9 cellular contexts compared by ENCODE assay signal in genomic region chr7:139771001-139771956, GRCh38. TPM values are rescaled to one million over a fixed set of nuclear protein-coding genes. Genes with fewer than 3 reads are reported as not detected.
A peak's percentile ranks its signal among the peaks of the same experiment; 100 is the strongest.
DNase-seq lines count a peak whose midpoint lies in the region; ATAC-seq, FAIRE-seq and TF ChIP-seq lines count a peak whose summit lies in the region.
"Had no signal": no experiment of that assay in that cellular context is flagged by ENCODE, and none has a peak within 500 bp of the region (broad histone marks: within the 10 kb centered on the region; RNA-seq: fewer than 3 reads in every experiment).

No MANE protein-coding gene starts in this region.

- H4K20me1 ChIP-seq in H1 (replicated peaks in 1 of 2; ENCODE audit: control insufficient read depth in 1 of 2, insufficient read depth in 2 of 2, low read length in 2 of 2): peaks cover 0 to 5% of the 10 kb centered on the region in 2 experiments

- no peak overlapping the region for H3K18ac ChIP-seq in H1 (ENCODE audit: extremely low read depth, low read length)

- no peak overlapping the region for H2BK15ac ChIP-seq in H1 (ENCODE audit: low read length)

- H3K14ac ChIP-seq in H1 (ENCODE audit: insufficient read length): no peak overlapping the region

- ATAC-seq in GM19455 (IDR thresholded peaks at IDR 0.05; ENCODE audit: unreplicated experiment) (no peak), HG02885 (IDR thresholded peaks at IDR 0.05; ENCODE audit: poor library complexity, unreplicated experiment) (no peak)
- ATAC-seq: gastrocnemius medialis had no signal

- H3K4ac ChIP-seq in H1 (replicated peaks; ENCODE audit: insufficient read length, low read depth, low read length): no peak overlapping the region

- H2AFZ ChIP-seq in H1 (ENCODE audit: low read length): no peak overlapping the region

- 87% methylated on average over 15 of the region's 15 CpGs; no CpG with 5 or more reads in 1 of the 2 experiments for WGBS in H1 (ENCODE audit: extremely low coverage in 1 of 2, insufficient coverage in 1 of 2, insufficient read length in 1 of 2, insufficient replicate concordance in 2 of 2, low coverage in 1 of 2, low lambda C conversion rate in 2 of 2, missing lambda C conversion rate in 1 of 2), 2 experiments

- no peak for TF ChIP-seq EP300 in H1 (IDR thresholded peaks at IDR 0.05; ENCODE audit: borderline replicate concordance in 1 of 2, low read depth in 2 of 2, low read length in 2 of 2)

- TF ChIP-seq POLR2A in H1 (IDR thresholded peaks at IDR 0.05; ENCODE audit: control extremely low read depth in 1 of 2, low read depth in 2 of 2, low read length in 2 of 2): no peak

- TF ChIP-seq CTCF in H1 (IDR thresholded peaks at IDR 0.05; ENCODE audit: control extremely low read depth in 1 of 3, insufficient read depth in 1 of 3, low read depth in 1 of 3, low read length in 3 of 3): no peak

- TF ChIP-seq RAD21 in H1 (IDR thresholded peaks at IDR 0.05 in 1 of 2, conservative IDR thresholded peaks at IDR 0.05 in 1 of 2; ENCODE audit: low read depth in 2 of 2, low read length in 2 of 2): no peak

- no peak overlapping the region for H2BK12ac ChIP-seq in H1 (ENCODE audit: low read depth, low read length)

- no peak overlapping the region for H4K8ac ChIP-seq in H1 (ENCODE audit: extremely low read depth, insufficient read depth, low read length)

- H3K79me1 ChIP-seq in H1 (ENCODE audit: low read depth, low read length): peaks cover 12% of the 10 kb centered on the region

- POLR2A ChIA-PET in H1 (lab: Charles Lee; ENCODE audit: partially characterized antibody): interaction anchor here (0.6 to 3.8 kb wide), 3 partner anchors 10 to 936 kb away, joined by 3 to 8 read pairs (median 3); no protein-coding TSS in a partner anchor

- H3K4me1 ChIP-seq in SJSA1 (replicated peaks): peaks cover 47% of the 10 kb centered on the region
- H3K4me1 ChIP-seq in H1 (replicated peaks in 1 of 4; ENCODE audit: control insufficient read depth in 3 of 4, insufficient read depth in 4 of 4, low read length in 3 of 4): peaks cover 0 to 4% (median 0%) of the 10 kb centered on the region in 4 experiments; a peak in 3 of 7 replicates

- H3K27me3 ChIP-seq in SJSA1 (replicated peaks) (no peaks in the 10 kb centered on the region), H1 (replicated peaks in 1 of 4; ENCODE audit: control insufficient read depth in 3 of 4, extremely low read depth in 1 of 4, insufficient read depth in 3 of 4, low read length in 3 of 4) (peaks cover 0 to 4% (median under 1%) of the 10 kb centered on the region in 4 experiments; a peak in 5 of 7 replicates)
- H3K27me3 ChIP-seq: gastrocnemius medialis had no signal

- no peaks in the 10 kb centered on the region for H3K23me2 ChIP-seq in H1 (ENCODE audit: low read depth, low read length)

- FAIRE-seq in H1 (lab: Jason Lieb, UNC): no peak

- H3K79me2 ChIP-seq in H1 (ENCODE audit: control insufficient read depth in 1 of 2, insufficient read depth in 2 of 2, low read length in 2 of 2): peaks cover 0 to 58% of the 10 kb centered on the region in 2 experiments; a peak in 3 of 4 replicates

- no peak overlapping the region for H2BK5ac ChIP-seq in H1 (ENCODE audit: low read depth, low read length)

- DNase-seq in H4 (ENCODE audit: low spot score): peak; percentile 56
- peak; percentile 47 to 72 for DNase-seq in SJSA1 (ENCODE audit: low read depth in 1 of 2, low spot score in 2 of 2)
- DNase-seq in H1 (ENCODE audit: low read depth in 1 of 2, low spot score in 2 of 2): no peak
- DNase-seq in renal cortical epithelial cell (ENCODE audit: low read depth): peak; percentile 85
- no peak for DNase-seq in NCI-H1105 (lab: John Stamatoyannopoulos, UW)
- no peak for DNase-seq in nucleus accumbens (lab: John Stamatoyannopoulos, UW)
- DNase-seq: gastrocnemius medialis had no signal

- no peak overlapping the region for H2BK20ac ChIP-seq in H1 (ENCODE audit: low read length)

- H3K4me2 ChIP-seq in H1 (ENCODE audit: insufficient read depth in 1 of 2, low read depth in 2 of 2, low read length in 2 of 2): no peak overlapping the region

- H2BK120ac ChIP-seq in H1 (replicated peaks; ENCODE audit: low read depth, low read length): no peak overlapping the region

- no peak overlapping the region for H4K5ac ChIP-seq in H1 (ENCODE audit: insufficient read length, low read depth, low read length)

- H2AK5ac ChIP-seq in H1 (ENCODE audit: low read depth, low read length): no peak overlapping the region

- no peak overlapping the region for H4K91ac ChIP-seq in H1 (replicated peaks; ENCODE audit: insufficient read length, low read length)

- H3K4me3 ChIP-seq in SJSA1 (no peak overlapping the region), H1 (ENCODE audit: extremely low read depth in 1 of 4, insufficient read depth in 2 of 4, low read depth in 3 of 4, low read length in 4 of 4) (no peak overlapping the region)
- H3K4me3 ChIP-seq: gastrocnemius medialis had no signal

- no peak overlapping the region for H3K9ac ChIP-seq in H1 (replicated peaks in 1 of 4; ENCODE audit: extremely low read depth in 1 of 4, low read depth in 3 of 4, low read length in 3 of 4)

- H3K27ac ChIP-seq in SJSA1 (peak overlapping the region; percentile 66), H1 (ENCODE audit: low read depth, low read length) (no peak overlapping the region)
- H3K27ac ChIP-seq: gastrocnemius medialis had no signal

- no peaks in the 10 kb centered on the region for H3K9me3 ChIP-seq in SJSA1 (replicated peaks)
- H3K9me3 ChIP-seq in H1 (ENCODE audit: insufficient read depth in 2 of 2, low read depth in 1 of 2, low read length in 1 of 2): no peaks in the 10 kb centered on the region
- H3K9me3 ChIP-seq: gastrocnemius medialis had no signal

- H3K56ac ChIP-seq in H1 (replicated peaks; ENCODE audit: insufficient read length, low read depth, low read length): no peak overlapping the region

- no peak overlapping the region for H3K23ac ChIP-seq in H1 (ENCODE audit: insufficient read length)

- H3K36me3 ChIP-seq in SJSA1 (peaks cover 26% of the 10 kb centered on the region), H1 (ENCODE audit: control insufficient read depth in 2 of 4, insufficient read depth in 4 of 4, low read length in 3 of 4) (no peaks in the 10 kb centered on the region)

- CTCF ChIA-PET in H1 (lab: Charles Lee; ENCODE audit: partially characterized antibody): interaction anchor here (0.9 to 1.8 kb wide), 5 partner anchors 10 to 235 kb away, joined by 3 to 4 read pairs (median 4); no protein-coding TSS in a partner anchor

TF ChIP-seq in H1, 55 proteins besides CTCF, POLR2A, EP300 and RAD21:
- TF ChIP-seq RNF2 (IDR thresholded peaks at IDR 0.05; ENCODE audit: borderline replicate concordance, low read depth, low read length, missing control alignments, poor library complexity, severe bottlenecking): no peak
- TF ChIP-seq CEBPB (IDR thresholded peaks at IDR 0.05; ENCODE audit: low read depth, low read length): peak; percentile 12; the same call in 1 of the 2 replicates
- TF ChIP-seq SP4 (IDR thresholded peaks at IDR 0.05; ENCODE audit: low read length): no peak
- TF ChIP-seq TAF1 (IDR thresholded peaks at IDR 0.05; ENCODE audit: low read depth, low read length): no peak
- no peak for TF ChIP-seq ASH2L (IDR thresholded peaks at IDR 0.05; ENCODE audit: low read length)
- no peak for TF ChIP-seq CBX8 (IDR thresholded peaks at IDR 0.05; ENCODE audit: borderline replicate concordance, low read depth, low read length)
- TF ChIP-seq USF2 (IDR thresholded peaks at IDR 0.05; ENCODE audit: low read length): no peak
- no peak for TF ChIP-seq KDM4A (IDR thresholded peaks at IDR 0.05; ENCODE audit: low read depth, low read length, severe bottlenecking)
- no peak for TF ChIP-seq RXRA (IDR thresholded peaks at IDR 0.05; ENCODE audit: insufficient read depth, low read depth, low read length)

RNA-seq across cellular contexts. Expression of gene HIPK2, which starts 6.5 kb away (rescaled TPM):
- total RNA-seq in H4 (2014; rRNA removed; shearing (Covaris generic)): 12.5 and 15.4 TPM in 2 replicates
- 6.8 and 10.9 TPM in 2 replicates for total RNA-seq in SJSA1 (2014; rRNA removed; shearing (Covaris generic))
- total RNA-seq in H1 (2021; fragmentation: NEBNext Ultra II Directional; extraction: Animal tissue kit (Norgen Biotek cat#: 25700)): 24.3 and 24.4 TPM in 2 replicates
- 8.3 and 10.0 TPM in 2 replicates for polyA plus RNA-seq in H1 (2011; rRNA removed)
- 4.9 TPM for polyA plus RNA-seq in H1 (2011; cell fraction: cytosol; rRNA removed)
- 18.0 TPM for polyA plus RNA-seq in H1 (2011; cell fraction: nucleus; rRNA removed)
- polyA plus RNA-seq in H1 (2012, experiment 1 of 2): 7.7 to 10.0 TPM (median 8.5 TPM) in 4 replicates
- polyA plus RNA-seq in H1 (2012, experiment 2 of 2): 1.1 TPM
- 9.4 TPM for polyA plus RNA-seq in H1 (2013, experiment 1 of 2)
- 8.2 TPM for polyA plus RNA-seq in H1 (2013, experiment 2 of 2)
- 21.8 and 24.1 TPM in 2 replicates for polyA minus RNA-seq in H1 (2011; rRNA and poly(A)+ RNA removed)
- 10.6 TPM for polyA minus RNA-seq in H1 (2011; cell fraction: cytosol; rRNA and poly(A)+ RNA removed)
- 16.7 TPM for polyA minus RNA-seq in H1 (2011; cell fraction: nucleus; rRNA and poly(A)+ RNA removed)
- 22.7 and 186 TPM in 2 replicates for total RNA-seq in renal cortical epithelial cell

RNA-seq across cellular contexts. Expression of gene TBXAS1, which starts 57.8 kb away (rescaled TPM):
- total RNA-seq in H4 (2014; rRNA removed; shearing (Covaris generic)): 14.5 and 16.8 TPM in 2 replicates
- total RNA-seq in SJSA1 (2014; rRNA removed; shearing (Covaris generic)): 3.8 and 7.0 TPM in 2 replicates
- 1.1 and 2.1 TPM in 2 replicates for total RNA-seq in H1 (2021; fragmentation: NEBNext Ultra II Directional; extraction: Animal tissue kit (Norgen Biotek cat#: 25700))
- polyA plus RNA-seq in H1 (2011; rRNA removed): 0.75 and 0.86 TPM in 2 replicates
- 1.0 TPM for polyA plus RNA-seq in H1 (2011; cell fraction: cytosol; rRNA removed)
- polyA plus RNA-seq in H1 (2011; cell fraction: nucleus; rRNA removed): 2.9 TPM
- 0.57 to 1.3 TPM (median 1.3 TPM) in 4 replicates for polyA plus RNA-seq in H1 (2012, experiment 1 of 2)
- 0.63 TPM for polyA plus RNA-seq in H1 (2012, experiment 2 of 2)
- polyA plus RNA-seq in H1 (2013, experiment 1 of 2): 1.8 TPM
- 2.7 TPM for polyA plus RNA-seq in H1 (2013, experiment 2 of 2)
- 0.76 and 1.1 TPM in 2 replicates for polyA minus RNA-seq in H1 (2011; rRNA and poly(A)+ RNA removed)
- not detected for polyA minus RNA-seq in H1 (2011; cell fraction: cytosol; rRNA and poly(A)+ RNA removed)
- 3.7 TPM for polyA minus RNA-seq in H1 (2011; cell fraction: nucleus; rRNA and poly(A)+ RNA removed)
- total RNA-seq in renal cortical epithelial cell: 10.4 and 35.5 TPM in 2 replicates

Comparison
In these comparisons a context has a peak if more than half of its experiments do, and no peak if none do; other contexts are left out.
1. DNase-seq: peak in H4 (single experiment), SJSA1 (2 of 2) and renal cortical epithelial cell (single experiment); none in H1 (0 of 2), NCI-H1105 (single experiment) and nucleus accumbens (0 of 56).